Comparison of ENCODE assay signal across 1 cellular context in the genomic region with DNA sequence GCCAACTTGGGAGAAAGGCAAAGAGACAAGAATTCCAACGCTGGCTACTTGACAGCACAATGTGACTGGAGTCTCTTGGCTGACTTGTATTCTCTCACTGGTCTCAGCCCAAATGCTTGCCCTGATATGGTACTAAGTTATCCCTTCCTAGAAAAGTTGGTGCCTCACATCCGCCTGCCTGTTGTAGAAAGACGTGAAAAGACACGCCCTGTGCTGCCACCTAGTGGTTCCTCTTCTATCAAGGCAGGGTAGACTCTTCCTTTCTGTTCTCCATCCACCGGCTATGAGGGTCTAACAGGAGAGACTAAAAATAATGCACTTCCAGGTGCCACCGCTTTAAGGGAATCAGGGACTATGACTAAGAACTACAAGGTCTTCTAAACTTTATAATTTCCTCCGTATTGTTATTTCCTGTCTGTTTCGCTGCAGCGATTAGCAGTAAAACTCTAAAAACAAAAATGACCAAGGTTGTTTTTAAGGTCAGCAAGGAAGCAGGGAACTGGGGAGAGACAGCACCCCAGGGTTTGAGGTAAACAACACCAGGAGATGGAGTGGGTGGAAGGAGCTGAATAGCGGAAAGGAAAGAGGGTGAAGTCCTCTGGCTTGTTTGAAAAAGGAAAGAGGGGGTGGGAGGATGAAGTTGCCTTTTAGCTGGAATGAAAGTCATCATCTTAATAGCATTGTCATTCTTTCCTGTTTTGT.
TF ChIP-seq lines count a peak whose summit lies in the region.

No MANE protein-coding gene starts in this region.

TF ChIP-seq in HEK293, 187 proteins besides CTCF, POLR2A, EP300 and RAD21 (continued from another document):
- TF ChIP-seq, protein P1, sequence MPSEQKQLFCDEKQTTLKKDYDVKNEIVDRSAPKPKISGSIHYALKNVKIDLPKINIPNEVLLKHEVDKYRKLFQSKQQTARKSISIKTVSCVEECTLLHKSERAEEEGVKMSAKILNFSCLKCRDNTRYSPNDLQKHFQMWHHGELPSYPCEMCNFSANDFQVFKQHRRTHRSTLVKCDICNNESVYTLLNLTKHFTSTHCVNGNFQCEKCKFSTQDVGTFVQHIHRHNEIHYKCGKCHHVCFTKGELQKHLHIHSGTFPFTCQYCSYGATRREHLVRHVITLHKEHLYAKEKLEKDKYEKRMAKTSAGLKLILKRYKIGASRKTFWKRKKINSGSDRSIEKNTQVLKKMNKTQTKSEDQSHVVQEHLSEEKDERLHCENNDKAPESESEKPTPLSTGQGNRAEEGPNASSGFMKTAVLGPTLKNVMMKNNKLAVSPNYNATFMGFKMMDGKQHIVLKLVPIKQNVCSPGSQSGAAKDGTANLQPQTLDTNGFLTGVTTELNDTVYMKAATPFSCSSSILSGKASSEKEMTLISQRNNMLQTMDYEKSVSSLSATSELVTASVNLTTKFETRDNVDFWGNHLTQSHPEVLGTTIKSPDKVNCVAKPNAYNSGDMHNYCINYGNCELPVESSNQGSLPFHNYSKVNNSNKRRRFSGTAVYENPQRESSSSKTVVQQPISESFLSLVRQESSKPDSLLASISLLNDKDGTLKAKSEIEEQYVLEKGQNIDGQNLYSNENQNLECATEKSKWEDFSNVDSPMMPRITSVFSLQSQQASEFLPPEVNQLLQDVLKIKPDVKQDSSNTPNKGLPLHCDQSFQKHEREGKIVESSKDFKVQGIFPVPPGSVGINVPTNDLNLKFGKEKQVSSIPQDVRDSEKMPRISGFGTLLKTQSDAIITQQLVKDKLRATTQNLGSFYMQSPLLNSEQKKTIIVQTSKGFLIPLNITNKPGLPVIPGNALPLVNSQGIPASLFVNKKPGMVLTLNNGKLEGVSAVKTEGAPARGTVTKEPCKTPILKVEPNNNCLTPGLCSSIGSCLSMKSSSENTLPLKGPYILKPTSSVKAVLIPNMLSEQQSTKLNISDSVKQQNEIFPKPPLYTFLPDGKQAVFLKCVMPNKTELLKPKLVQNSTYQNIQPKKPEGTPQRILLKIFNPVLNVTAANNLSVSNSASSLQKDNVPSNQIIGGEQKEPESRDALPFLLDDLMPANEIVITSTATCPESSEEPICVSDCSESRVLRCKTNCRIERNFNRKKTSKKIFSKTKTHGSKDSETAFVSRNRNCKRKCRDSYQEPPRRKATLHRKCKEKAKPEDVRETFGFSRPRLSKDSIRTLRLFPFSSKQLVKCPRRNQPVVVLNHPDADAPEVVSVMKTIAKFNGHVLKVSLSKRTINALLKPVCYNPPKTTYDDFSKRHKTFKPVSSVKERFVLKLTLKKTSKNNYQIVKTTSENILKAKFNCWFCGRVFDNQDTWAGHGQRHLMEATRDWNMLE (tag by site-specific recombination; conservative IDR thresholded peaks at IDR 0.05; ENCODE audit: low read depth) = no peak
- TF ChIP-seq ZNF596 (tag by site-specific recombination; IDR thresholded peaks at IDR 0.05) (no peak), ZNF2 (tag by site-specific recombination; IDR thresholded peaks at IDR 0.05) (peak; percentile 34; the same call in 1 of the 2 replicates), ZIC2 (tag by site-specific recombination; IDR thresholded peaks at IDR 0.05) (no peak), ZFHX2 (tag by site-specific recombination; conservative IDR thresholded peaks at IDR 0.05) (peak; percentile 38; the same call in 1 of the 2 replicates), REPIN1 (tag by site-specific recombination; IDR thresholded peaks at IDR 0.05; ENCODE audit: low read depth) (no peak), KLF10 (tag by site-specific recombination; IDR thresholded peaks at IDR 0.05) (0 out of 2 replicates have a peak, but pooled peaks have one; percentile 16), ZNF660 (tag by site-specific recombination; IDR thresholded peaks at IDR 0.05) (peak; percentile 81; the same call in 1 of the 2 replicates), ZNF366 (tag by site-specific recombination; conservative IDR thresholded peaks at IDR 0.05) (peak; percentile 47; the same call in 1 of the 2 replicates), ZNF843 (tag by site-specific recombination; IDR thresholded peaks at IDR 0.05) (no peak), SCRT1 (tag by site-specific recombination; IDR thresholded peaks at IDR 0.05; ENCODE audit: borderline replicate concordance) (no peak; the same call in 1 of the 2 replicates), ZNF155 (tag by site-specific recombination; IDR thresholded peaks at IDR 0.05) (no peak), GLIS2 (tag by site-specific recombination; IDR thresholded peaks at IDR 0.05) (no peak), ZNF776 (tag by site-specific recombination; IDR thresholded peaks at IDR 0.05; ENCODE audit: borderline replicate concordance) (no peak), ZBTB17 (tag by site-specific recombination; IDR thresholded peaks at IDR 0.05) (0 out of 2 replicates have a peak, but pooled peaks have one; percentile 30)
- TF ChIP-seq, protein P2, sequence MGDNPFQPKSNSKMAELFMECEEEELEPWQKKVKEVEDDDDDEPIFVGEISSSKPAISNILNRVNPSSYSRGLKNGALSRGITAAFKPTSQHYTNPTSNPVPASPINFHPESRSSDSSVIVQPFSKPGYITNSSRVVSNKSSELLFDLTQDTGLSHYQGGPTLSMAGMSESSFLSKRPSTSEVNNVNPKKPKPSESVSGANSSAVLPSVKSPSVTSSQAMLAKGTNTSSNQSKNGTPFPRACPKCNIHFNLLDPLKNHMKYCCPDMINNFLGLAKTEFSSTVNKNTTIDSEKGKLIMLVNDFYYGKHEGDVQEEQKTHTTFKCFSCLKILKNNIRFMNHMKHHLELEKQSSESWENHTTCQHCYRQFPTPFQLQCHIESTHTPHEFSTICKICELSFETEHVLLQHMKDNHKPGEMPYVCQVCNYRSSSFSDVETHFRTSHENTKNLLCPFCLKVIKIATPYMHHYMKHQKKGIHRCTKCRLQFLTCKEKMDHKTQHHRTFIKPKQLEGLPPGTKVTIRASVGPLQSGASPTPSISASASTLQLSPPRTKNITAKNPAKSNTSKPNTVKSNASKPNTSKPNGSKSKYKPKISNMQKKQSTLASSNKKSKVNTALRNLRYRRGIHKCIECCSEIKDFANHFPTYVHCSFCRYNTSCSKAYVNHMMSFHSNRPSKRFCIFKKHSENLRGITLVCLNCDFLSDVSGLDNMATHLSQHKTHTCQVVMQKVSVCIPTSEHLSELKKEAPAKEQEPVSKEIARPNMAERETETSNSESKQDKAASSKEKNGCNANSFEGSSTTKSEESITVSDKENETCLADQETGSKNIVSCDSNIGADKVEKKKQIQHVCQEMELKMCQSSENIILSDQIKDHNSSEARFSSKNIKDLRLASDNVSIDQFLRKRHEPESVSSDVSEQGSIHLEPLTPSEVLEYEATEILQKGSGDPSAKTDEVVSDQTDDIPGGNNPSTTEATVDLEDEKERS (tag by site-specific recombination; IDR thresholded peaks at IDR 0.05) = no peak
- TF ChIP-seq, protein P3, sequence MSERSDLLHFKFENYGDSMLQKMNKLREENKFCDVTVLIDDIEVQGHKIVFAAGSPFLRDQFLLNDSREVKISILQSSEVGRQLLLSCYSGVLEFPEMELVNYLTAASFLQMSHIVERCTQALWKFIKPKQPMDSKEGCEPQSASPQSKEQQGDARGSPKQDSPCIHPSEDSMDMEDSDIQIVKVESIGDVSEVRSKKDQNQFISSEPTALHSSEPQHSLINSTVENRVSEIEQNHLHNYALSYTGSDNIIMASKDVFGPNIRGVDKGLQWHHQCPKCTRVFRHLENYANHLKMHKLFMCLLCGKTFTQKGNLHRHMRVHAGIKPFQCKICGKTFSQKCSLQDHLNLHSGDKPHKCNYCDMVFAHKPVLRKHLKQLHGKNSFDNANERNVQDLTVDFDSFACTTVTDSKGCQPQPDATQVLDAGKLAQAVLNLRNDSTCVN (tag by site-specific recombination; optimal IDR thresholded peaks at IDR 0.05) = no peak
